ENCODE assay signal across 26 cellular contexts in genomic region chr15:45395956-45396355, GRCh38.
"Had no signal": no experiment of that assay in that cellular context is flagged by ENCODE, and none has a peak within 500 bp of the region (broad histone marks: within the 10 kb centered on the region; RNA-seq: fewer than 3 reads in every experiment).

No MANE protein-coding gene starts in this region.

- ATAC-seq: activated CD4-positive, CD25-positive, alpha-beta regulatory T cell treated with anti-CD3 and anti-CD28 coated beads, Interleukin-2, amount 50 U/mL, for 24 hours; activated CD8-positive, alpha-beta T cell treated with anti-CD3 and anti-CD28 coated beads, Interleukin-2, amount 10 ng/mL, durations not matched to agents 7 days and 5 days; activated naive CD4-positive, alpha-beta T cell treated with anti-CD3 and anti-CD28 coated beads, Interleukin-2, amount 50 U/mL, for 72 hours; activated naive CD8-positive, alpha-beta T cell treated with anti-CD3 and anti-CD28 coated beads, Interleukin-2, amount 50 U/mL, for 24 hours; SK-N-SH treated with all-trans-retinoic acid at 6 μM for 48 hours had no signal

- H3K9me3 Mint-ChIP-seq: activated naive CD4-positive, alpha-beta T cell treated with anti-CD3 and anti-CD28 coated beads, Interleukin-2, amount 50 U/mL, for 72 hours; activated naive CD8-positive, alpha-beta T cell treated with anti-CD3 and anti-CD28 coated beads, Interleukin-2, amount 50 U/mL, for 24 hours; activated T-cell treated with anti-CD3 and anti-CD28 coated beads, Interleukin-2, amount 50 U/mL, for 24 hours had no signal

- H3K36me3 ChIP-seq: brain microvascular endothelial cell, cardiac muscle cell, Peyer's patch, SJCRH30 had no signal

- H3K9ac ChIP-seq: KMS-11 had no signal

- H3K4me3 ChIP-seq: cardiac muscle cell, SJCRH30 had no signal

- DNase-seq: activated CD4-positive, alpha-beta T cell treated with anti-CD3 and anti-CD28 coated beads for 4 hours; activated CD8-positive, alpha-beta memory T cell treated with anti-CD3 and anti-CD28 coated beads, Interleukin-2, amount 50 U/mL, for 48 hours; activated CD8-positive, alpha-beta T cell treated with anti-CD3 and anti-CD28 coated beads, Interleukin-2, amount 10 ng/mL, durations not matched to agents 7 days and 5 days; activated effector memory CD4-positive, alpha-beta T cell treated with anti-CD3 and anti-CD28 coated beads, Interleukin-2, amount 50 U/mL, for 16 hours; activated naive CD4-positive, alpha-beta T cell treated with Interleukin-2 at 50 U/mL for 16 hours; activated naive CD8-positive, alpha-beta T cell treated with anti-CD3 and anti-CD28 coated beads, Interleukin-2, amount 50 U/mL, for 24 hours; activated T-cell treated with anti-CD3 and anti-CD28 coated beads, Interleukin-2, amount 50 U/mL, for 24 hours; amniotic stem cell; brain microvascular endothelial cell; NCI-H1092; NCI-H1417 treated with DMSO at 0.1 percent for 48 hours; NCI-H1694; NCI-H2029; NCI-H510A treated with DMSO at 0.1 percent for 48 hours; NCI-H69; NK-92 treated with Interleukin-12 subunit alpha and Interleukin-12 subunit beta, amount 100 ng/mL, for 24 hours; Peyer's patch; Right ventricle myocardium superior; SJCRH30; SW 1271 had no signal

- H3K4me3 Mint-ChIP-seq: activated CD8-positive, alpha-beta T cell treated with anti-CD3 and anti-CD28 coated beads, Interleukin-2, amount 10 ng/mL, durations not matched to agents 7 days and 5 days; activated naive CD8-positive, alpha-beta T cell treated with anti-CD3 and anti-CD28 coated beads, Interleukin-2, amount 50 U/mL, for 24 hours; activated T-cell treated with anti-CD3 and anti-CD28 coated beads, Interleukin-2, amount 50 U/mL, for 24 hours had no signal

- H3K36me3 Mint-ChIP-seq: activated naive CD4-positive, alpha-beta T cell treated with anti-CD3 and anti-CD28 coated beads, Interleukin-2, amount 50 U/mL, for 72 hours had no signal

- H3K27ac Mint-ChIP-seq: activated CD8-positive, alpha-beta T cell treated with anti-CD3 and anti-CD28 coated beads, Interleukin-2, amount 10 ng/mL, durations not matched to agents 7 days and 5 days; activated naive CD4-positive, alpha-beta T cell treated with anti-CD3 and anti-CD28 coated beads, Interleukin-2, amount 50 U/mL, for 72 hours; activated naive CD8-positive, alpha-beta T cell treated with anti-CD3 and anti-CD28 coated beads, Interleukin-2, amount 50 U/mL, for 24 hours; activated T-cell treated with anti-CD3 and anti-CD28 coated beads, Interleukin-2, amount 50 U/mL, for 24 hours had no signal

- H3K4me1 ChIP-seq: SJCRH30 had no signal

- H3K9me3 ChIP-seq: Peyer's patch, SJCRH30 had no signal

- H3K27ac ChIP-seq: brain microvascular endothelial cell, cardiac muscle cell, KMS-11, RWPE1, SJCRH30 had no signal

- H3K27me3 Mint-ChIP-seq: activated T-cell treated with anti-CD3 and anti-CD28 coated beads, Interleukin-2, amount 50 U/mL, for 24 hours had no signal

- H3K27me3 ChIP-seq: Peyer's patch had no signal

- H3K4me2 ChIP-seq: KMS-11 had no signal
